20 cellular contexts compared by ENCODE assay signal in the genomic region with DNA sequence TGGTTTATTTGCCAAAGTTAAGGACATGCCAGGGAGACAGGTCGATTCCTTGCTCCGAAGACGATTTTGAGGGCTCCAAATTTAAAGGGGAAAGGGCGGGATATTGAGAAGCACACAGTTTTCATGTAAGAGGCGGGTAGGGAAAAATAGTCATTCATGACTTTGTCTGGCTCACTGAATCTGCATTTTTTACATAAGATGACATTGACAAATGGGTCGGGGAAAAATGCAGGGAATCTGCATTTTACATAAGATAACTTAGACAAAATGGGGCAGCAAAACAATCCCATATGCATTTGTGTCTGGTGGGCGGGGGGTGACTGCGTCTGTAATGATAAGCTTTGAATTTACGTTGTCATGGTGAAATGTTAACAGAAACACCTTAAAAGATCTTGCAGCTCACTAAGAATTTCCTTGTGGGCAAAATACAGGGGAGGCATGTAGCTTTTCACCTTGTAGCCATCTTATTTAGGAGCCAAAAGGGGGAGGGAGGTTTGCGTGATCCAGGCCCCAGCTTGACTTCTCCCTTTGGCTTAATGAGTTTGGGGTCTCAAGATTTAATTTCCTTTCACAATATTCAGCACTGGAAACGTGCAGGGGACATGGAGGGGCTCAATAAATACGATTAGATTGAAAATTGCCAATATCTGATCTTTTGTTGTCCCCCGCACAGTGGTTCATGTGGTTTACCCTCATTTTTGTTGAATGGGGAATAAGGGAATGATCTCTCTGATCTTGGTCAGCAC. TPM values are rescaled to one million over a fixed set of nuclear protein-coding genes. Genes with fewer than 3 reads are reported as not detected.
A peak's percentile ranks its signal among the peaks of the same experiment; 100 is the strongest.
DNase-seq lines count a peak whose midpoint lies in the region; ATAC-seq, FAIRE-seq and TF ChIP-seq lines count a peak whose summit lies in the region.
"Had no signal": no experiment of that assay in that cellular context is flagged by ENCODE, and none has a peak within 500 bp of the region (broad histone marks: within the 10 kb centered on the region; RNA-seq: fewer than 3 reads in every experiment).

No MANE protein-coding gene starts in this region.

- no peaks in the 10 kb centered on the region for H3F3A ChIP-seq in neural progenitor cell (ENCODE audit: low read depth)

- H3K36me3 Mint-ChIP-seq in WTC11 = peaks cover 3% of the 10 kb centered on the region
- no peaks in the 10 kb centered on the region for H3K36me3 Mint-ChIP-seq in neural progenitor cell
- no peaks in the 10 kb centered on the region for H3K36me3 Mint-ChIP-seq in activated CD4-positive, alpha-beta T cell treated with anti-CD3 and anti-CD28 coated beads for 36 hours (ENCODE audit: low read depth)
- H3K36me3 Mint-ChIP-seq in osteocyte (ENCODE audit: unreplicated experiment) = no peaks in the 10 kb centered on the region
- H3K36me3 Mint-ChIP-seq: CD4-positive, CD25-positive, alpha-beta regulatory T cell had no signal

- H3K9ac ChIP-seq in kidney (ENCODE audit: low read length in 2 of 2) = no peak overlapping the region
- H3K9ac ChIP-seq in neural progenitor cell = no peak overlapping the region
- H3K9ac ChIP-seq: SK-N-SH had no signal

- H3K27me3 ChIP-seq in neural progenitor cell = no peaks in the 10 kb centered on the region
- H3K27me3 ChIP-seq: MG63 had no signal

- peak overlapping the region; percentile 76 for H2AFZ ChIP-seq in neural progenitor cell (replicated peaks)

- no peaks in the 10 kb centered on the region for H3K36me3 ChIP-seq in kidney (ENCODE audit: control insufficient read depth in 1 of 2, insufficient read depth in 2 of 2, low read length in 2 of 2)
- H3K36me3 ChIP-seq in neural progenitor cell = no peaks in the 10 kb centered on the region
- H3K36me3 ChIP-seq: MG63 had no signal

- peaks cover 21 to 34% of the 10 kb centered on the region in 2 donors for H3K4me1 ChIP-seq in kidney (ENCODE audit: control insufficient read depth in 1 of 2, insufficient read depth in 1 of 2, low read depth in 1 of 2, low read length in 2 of 2)
- no peaks in the 10 kb centered on the region for H3K4me1 ChIP-seq in neural progenitor cell

- H3K27ac ChIP-seq in kidney (ENCODE audit: low read depth in 2 of 2, low read length in 2 of 2) = peak overlapping the region; percentile 15 to 76
- no peak overlapping the region for H3K27ac ChIP-seq in neural progenitor cell
- H3K27ac ChIP-seq: A549 had no signal

- no peaks in the 10 kb centered on the region for H4K20me1 ChIP-seq in neural progenitor cell (ENCODE audit: low read depth)

- H3K9me3 Mint-ChIP-seq in WTC11 (peaks cover 5% of the 10 kb centered on the region), neural progenitor cell (no peaks in the 10 kb centered on the region), osteocyte (ENCODE audit: unreplicated experiment) (peaks cover 4% of the 10 kb centered on the region)
- H3K9me3 Mint-ChIP-seq in activated CD4-positive, alpha-beta T cell treated with anti-CD3 and anti-CD28 coated beads for 36 hours (ENCODE audit: low read depth) = no peaks in the 10 kb centered on the region

- in situ Hi-C loops in Caki2 (cut with HindIII; ENCODE audit: low pct_unique_long_range_greater_than_20kb, low sequenced_read_pairs) = no loop called here

- TF ChIP-seq CTCF in WTC11 (IDR thresholded peaks at IDR 0.05) (no peak), kidney (IDR thresholded peaks at IDR 0.05; ENCODE audit: borderline replicate concordance, extremely low read depth, insufficient read depth) (no peak), neural progenitor cell (IDR thresholded peaks at IDR 0.05) (no peak), osteocyte (IDR thresholded peaks at IDR 0.05) (no peak)

- H3K27ac Mint-ChIP-seq in WTC11 = 0 out of 2 replicates have a peak overlapping the region, but pooled peaks have one; percentile 46
- no peak overlapping the region for H3K27ac Mint-ChIP-seq in neural progenitor cell
- no peak overlapping the region for H3K27ac Mint-ChIP-seq in activated CD4-positive, alpha-beta T cell treated with anti-CD3 and anti-CD28 coated beads for 36 hours
- H3K27ac Mint-ChIP-seq in osteocyte (ENCODE audit: unreplicated experiment) = no peak overlapping the region
- H3K27ac Mint-ChIP-seq: B cell; CD4-positive, CD25-positive, alpha-beta regulatory T cell had no signal

- FAIRE-seq in kidney (lab: Jason Lieb, UNC) = no peak
- FAIRE-seq: A549 had no signal

- H3K9me3 ChIP-seq in kidney (ENCODE audit: control insufficient read depth in 1 of 2, low read length in 2 of 2) (no peaks in the 10 kb centered on the region), neural progenitor cell (ENCODE audit: low read depth) (no peaks in the 10 kb centered on the region)
- H3K9me3 ChIP-seq: A549, MG63, SK-N-SH had no signal

- no peaks in the 10 kb centered on the region for H3K79me2 ChIP-seq in neural progenitor cell (ENCODE audit: low read depth)

- H3K4me1 Mint-ChIP-seq in WTC11 = peaks cover 14% of the 10 kb centered on the region
- H3K4me1 Mint-ChIP-seq in neural progenitor cell = peaks cover 13% of the 10 kb centered on the region
- peaks cover 2% of the 10 kb centered on the region for H3K4me1 Mint-ChIP-seq in activated CD4-positive, alpha-beta T cell treated with anti-CD3 and anti-CD28 coated beads for 36 hours
- no peaks in the 10 kb centered on the region for H3K4me1 Mint-ChIP-seq in osteocyte (ENCODE audit: unreplicated experiment)

- POLR2A ChIA-PET in WTC11 (lab: Charles Lee) = no interaction called here
- POLR2A ChIA-PET in activated CD4-positive, alpha-beta T cell treated with anti-CD3 and anti-CD28 coated beads for 36 hours (lab: Charles Lee) = no interaction called here

- no peak overlapping the region for H3K4me2 ChIP-seq in neural progenitor cell
- H3K4me2 ChIP-seq: SK-N-SH had no signal

- intact Hi-C loops in kidney (cut with DNase I) = no loop called here
- intact Hi-C loops in activated CD4-positive, alpha-beta T cell treated with anti-CD3 and anti-CD28 coated beads for 36 hours (cut with DNase I, micrococcal nuclease) = no loop called here

- ATAC-seq in WTC11 = no peak
- no peak for ATAC-seq in activated CD4-positive, alpha-beta T cell treated with anti-CD3 and anti-CD28 coated beads for 36 hours
- ATAC-seq in GM19395 (IDR thresholded peaks at IDR 0.05; ENCODE audit: unreplicated experiment) = no peak

- H3K4me3 ChIP-seq in kidney (ENCODE audit: low read length in 2 of 2) (no peak overlapping the region), neural progenitor cell (no peak overlapping the region)
- H3K4me3 ChIP-seq: A549, MG63 had no signal

- DNase-seq in Caki2 (ENCODE audit: low read depth) (peak; percentile 56), WTC11 (ENCODE audit: low spot score) (no peak), kidney (no peak), neural progenitor cell (ENCODE audit: low spot score) (no peak), osteocyte (ENCODE audit: extremely low spot score, unreplicated experiment) (no peak)
- no peak for DNase-seq in activated CD4-positive, alpha-beta T cell treated with anti-CD3 and anti-CD28 coated beads for 36 hours
- DNase-seq: CD4-positive, CD25-positive, alpha-beta regulatory T cell; DMS79; GOT3; NCI-H1048; NCI-H187 treated with DMSO at 0.1 percent for 48 hours; NCI-H226; NCI-H748 treated with DMSO at 0.1 percent for 48 hours; NK-92 treated with Interleukin-12 subunit alpha and Interleukin-12 subunit beta, amount 100 ng/mL, for 24 hours; SIG-M5 had no signal

- H3K4me3 Mint-ChIP-seq in WTC11 (no peak overlapping the region), neural progenitor cell (no peak overlapping the region), osteocyte (ENCODE audit: unreplicated experiment) (no peak overlapping the region)
- H3K4me3 Mint-ChIP-seq in activated CD4-positive, alpha-beta T cell treated with anti-CD3 and anti-CD28 coated beads for 36 hours = no peak overlapping the region
- H3K4me3 Mint-ChIP-seq: B cell; CD4-positive, CD25-positive, alpha-beta regulatory T cell had no signal

- CTCF ChIA-PET in WTC11 (lab: Charles Lee) = interaction anchor here (0.9 to 3.0 kb wide), 13 partner anchors 9 to 134 kb away, joined by 3 to 36 read pairs (median 6); no protein-coding TSS in a partner anchor
- CTCF ChIA-PET in activated CD4-positive, alpha-beta T cell treated with anti-CD3 and anti-CD28 coated beads for 36 hours (lab: Charles Lee) = interaction anchor here (1.0 to 2.0 kb wide), 4 partner anchors 8 to 85 kb away, joined by 3 to 8 read pairs (median 6); no protein-coding TSS in a partner anchor

- no peaks in the 10 kb centered on the region for H3K27me3 Mint-ChIP-seq in WTC11 (ENCODE audit: low read depth)
- peaks cover 12% of the 10 kb centered on the region for H3K27me3 Mint-ChIP-seq in neural progenitor cell (ENCODE audit: insufficient read depth, low read depth)
- peaks cover 3% of the 10 kb centered on the region for H3K27me3 Mint-ChIP-seq in activated CD4-positive, alpha-beta T cell treated with anti-CD3 and anti-CD28 coated beads for 36 hours
- peaks cover 21% of the 10 kb centered on the region for H3K27me3 Mint-ChIP-seq in osteocyte (ENCODE audit: unreplicated experiment)

TF ChIP-seq in WTC11, 78 proteins besides CTCF, POLR2A, EP300 and RAD21:
- no peak for TF ChIP-seq EMX1 (CRISPR knock-in tag; IDR thresholded peaks at IDR 0.05)
- TF ChIP-seq NFYB (CRISPR knock-in tag; conservative IDR thresholded peaks at IDR 0.05; ENCODE audit: low read depth) = no peak
- TF ChIP-seq, protein P1, sequence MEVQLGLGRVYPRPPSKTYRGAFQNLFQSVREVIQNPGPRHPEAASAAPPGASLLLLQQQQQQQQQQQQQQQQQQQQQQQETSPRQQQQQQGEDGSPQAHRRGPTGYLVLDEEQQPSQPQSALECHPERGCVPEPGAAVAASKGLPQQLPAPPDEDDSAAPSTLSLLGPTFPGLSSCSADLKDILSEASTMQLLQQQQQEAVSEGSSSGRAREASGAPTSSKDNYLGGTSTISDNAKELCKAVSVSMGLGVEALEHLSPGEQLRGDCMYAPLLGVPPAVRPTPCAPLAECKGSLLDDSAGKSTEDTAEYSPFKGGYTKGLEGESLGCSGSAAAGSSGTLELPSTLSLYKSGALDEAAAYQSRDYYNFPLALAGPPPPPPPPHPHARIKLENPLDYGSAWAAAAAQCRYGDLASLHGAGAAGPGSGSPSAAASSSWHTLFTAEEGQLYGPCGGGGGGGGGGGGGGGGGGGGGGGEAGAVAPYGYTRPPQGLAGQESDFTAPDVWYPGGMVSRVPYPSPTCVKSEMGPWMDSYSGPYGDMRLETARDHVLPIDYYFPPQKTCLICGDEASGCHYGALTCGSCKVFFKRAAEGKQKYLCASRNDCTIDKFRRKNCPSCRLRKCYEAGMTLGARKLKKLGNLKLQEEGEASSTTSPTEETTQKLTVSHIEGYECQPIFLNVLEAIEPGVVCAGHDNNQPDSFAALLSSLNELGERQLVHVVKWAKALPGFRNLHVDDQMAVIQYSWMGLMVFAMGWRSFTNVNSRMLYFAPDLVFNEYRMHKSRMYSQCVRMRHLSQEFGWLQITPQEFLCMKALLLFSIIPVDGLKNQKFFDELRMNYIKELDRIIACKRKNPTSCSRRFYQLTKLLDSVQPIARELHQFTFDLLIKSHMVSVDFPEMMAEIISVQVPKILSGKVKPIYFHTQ (CRISPR knock-in tag; IDR thresholded peaks at IDR 0.05) = no peak

RNA-seq across cellular contexts. Expression of a gene that starts 41.1 kb away (rescaled TPM):
- total RNA-seq in Caki2 (2014; rRNA removed; shearing (Covaris generic); ENCODE audit: low replicate concordance) = 4.6 and 4.8 TPM in 2 replicates
- total RNA-seq in WTC11 (2021) (10.6 to 13.9 TPM (median 13.5 TPM) in 3 replicates), kidney (7.3 TPM), neural progenitor cell (ENCODE audit: low replicate concordance) (1.8 TPM in 1 of 2 replicates, not detected in the other), osteocyte (0.71 and 1.0 TPM in 2 replicates)
- 48.4 TPM for polyA plus RNA-seq in kidney (ENCODE audit: insufficient read depth, low read depth, low replicate concordance)
- total RNA-seq in activated CD4-positive, alpha-beta T cell treated with anti-CD3 and anti-CD28 coated beads for 36 hours = 1 to 10 TPM; 1.2 to 1.6 TPM
